ENCODE assay signal across 8 cellular contexts in the genomic region with DNA sequence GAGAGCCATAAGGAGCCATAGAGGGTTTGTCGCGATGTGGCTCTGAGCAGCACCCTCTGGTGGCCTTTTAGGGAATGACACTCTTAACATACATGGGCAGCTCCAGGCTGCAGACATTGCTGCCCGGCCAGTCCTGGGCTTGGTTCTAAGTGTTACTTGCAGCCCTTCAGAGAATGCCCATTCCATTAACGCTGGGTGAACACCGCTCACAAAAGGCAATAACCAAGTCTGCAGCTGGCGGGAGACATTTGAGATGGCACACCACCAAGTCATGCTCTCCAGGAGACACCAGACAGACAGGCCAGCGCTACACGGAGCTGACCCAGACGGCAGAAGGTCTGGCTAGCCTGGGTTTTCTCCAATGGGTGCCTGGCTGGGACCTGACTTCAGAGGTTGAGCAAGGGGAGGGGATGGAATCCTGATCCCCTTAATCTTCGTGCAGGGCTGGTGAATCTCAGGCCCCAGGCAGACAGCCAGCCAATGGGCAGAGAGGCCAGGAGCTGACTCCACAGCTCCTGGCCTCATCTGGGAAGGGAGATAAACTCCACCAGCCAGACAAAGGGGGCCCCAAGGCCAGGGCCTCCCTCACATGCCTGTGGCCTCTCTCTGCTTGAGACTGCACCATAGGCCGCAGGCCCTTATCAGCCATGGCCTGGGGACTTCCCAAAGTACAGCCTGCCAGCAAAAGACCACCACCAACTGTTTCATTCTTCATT. TPM values are rescaled to one million over a fixed set of nuclear protein-coding genes. Genes with fewer than 3 reads are reported as not detected.
A peak's percentile ranks its signal among the peaks of the same experiment; 100 is the strongest.
DNase-seq lines count a peak whose midpoint lies in the region; ATAC-seq and TF ChIP-seq lines count a peak whose summit lies in the region.

No MANE protein-coding gene starts in this region.

- no peak overlapping the region for H3K4me3 ChIP-seq in HFF-Myc (replicated peaks; ENCODE audit: low read depth, low read length)

- TF ChIP-seq CTCF in HFF-Myc (IDR thresholded peaks at IDR 0.05; ENCODE audit: low read depth, low read length, missing control alignments): peak; percentile 87

- DNase-seq in DMS 273 treated with DMSO at 0.1 percent for 48 hours (lab: John Stamatoyannopoulos, UW): peak; percentile 56
- DNase-seq in HFF-Myc (ENCODE audit: extremely low read depth, low read depth): peak; percentile 67
- DNase-seq in NCI-H345 treated with DMSO at 0.1 percent for 48 hours (lab: John Stamatoyannopoulos, UW; ENCODE audit: unreplicated experiment): peak; percentile 13
- DNase-seq in activated CD4-positive, alpha-beta T cell treated with anti-CD3 and anti-CD28 coated beads for 1 hour: peak; percentile 44
- DNase-seq in cerebellum (ENCODE audit: low spot score): peak; percentile 80
- DNase-seq in left lobe of liver (ENCODE audit: low spot score): peak; percentile 81
- DNase-seq in stimulated activated CD4-positive, alpha-beta T cell treated with anti-CD3 and anti-CD28 coated beads, Interleukin-2, amount 100 ng/mL, for 4 hours (ENCODE audit: low read depth): peak; percentile 56

- ATAC-seq in left lobe of liver (peak; percentile 77), HG02759 (IDR thresholded peaks at IDR 0.05; ENCODE audit: unreplicated experiment) (no peak)

RNA-seq across cellular contexts. Expression of a gene that starts 58.8 kb away (rescaled TPM):
- total RNA-seq in cerebellum: 21.7 TPM
- 14.5 TPM for total RNA-seq in left lobe of liver

Comparison
In these comparisons a context has a peak if more than half of its experiments do, and no peak if none do; other contexts are left out.
1. DNase-seq: peak in every context shown above with its lines; median percentile 81 in left lobe of liver; 80 in cerebellum; 67 in HFF-Myc; 56 in DMS 273 treated with DMSO at 0.1 percent for 48 hours; 56 in stimulated activated CD4-positive, alpha-beta T cell treated with anti-CD3 and anti-CD28 coated beads, Interleukin-2, amount 100 ng/mL, for 4 hours; 44 in activated CD4-positive, alpha-beta T cell treated with anti-CD3 and anti-CD28 coated beads for 1 hour; 13 in NCI-H345 treated with DMSO at 0.1 percent for 48 hours.